In the genomic region with DNA sequence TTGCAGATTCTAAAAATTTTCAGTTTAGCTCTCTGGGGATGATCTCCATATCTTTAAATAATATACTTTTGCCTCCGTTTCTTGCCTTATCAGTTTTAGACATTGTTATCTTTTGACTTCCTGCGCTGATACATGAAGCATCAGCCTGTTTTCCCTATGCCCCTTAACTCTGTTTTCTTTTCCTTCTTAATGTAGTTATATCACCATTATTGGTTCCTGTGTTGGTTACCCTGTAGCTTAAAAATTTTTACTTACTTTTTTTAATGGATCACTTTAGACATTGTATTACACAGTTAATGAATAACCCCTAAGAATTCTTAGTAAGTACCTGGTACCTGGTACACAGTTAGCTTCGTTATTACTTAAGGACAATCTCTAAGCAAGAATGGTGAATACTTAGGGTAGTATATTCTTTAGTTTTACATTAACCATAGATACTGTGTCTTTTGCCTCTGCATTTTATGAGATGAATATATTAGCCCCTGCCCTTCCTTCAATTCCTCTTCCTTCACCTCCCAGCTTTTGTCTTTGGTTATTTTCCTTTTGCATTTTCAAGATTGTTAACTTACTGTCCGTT, we compare ENCODE assay signal across 1 cellular context.
TF ChIP-seq lines count a peak whose summit lies in the region.

No MANE protein-coding gene starts in this region.

TF ChIP-seq in HepG2, 621 proteins besides CTCF, POLR2A, EP300 and RAD21:
- TF ChIP-seq, protein P1, sequence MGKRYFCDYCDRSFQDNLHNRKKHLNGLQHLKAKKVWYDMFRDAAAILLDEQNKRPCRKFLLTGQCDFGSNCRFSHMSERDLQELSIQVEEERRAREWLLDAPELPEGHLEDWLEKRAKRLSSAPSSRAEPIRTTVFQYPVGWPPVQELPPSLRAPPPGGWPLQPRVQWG (CRISPR knock-in tag; IDR thresholded peaks at IDR 0.05; ENCODE audit: borderline replicate concordance, low read depth) = no peak
- TF ChIP-seq, protein P2, sequence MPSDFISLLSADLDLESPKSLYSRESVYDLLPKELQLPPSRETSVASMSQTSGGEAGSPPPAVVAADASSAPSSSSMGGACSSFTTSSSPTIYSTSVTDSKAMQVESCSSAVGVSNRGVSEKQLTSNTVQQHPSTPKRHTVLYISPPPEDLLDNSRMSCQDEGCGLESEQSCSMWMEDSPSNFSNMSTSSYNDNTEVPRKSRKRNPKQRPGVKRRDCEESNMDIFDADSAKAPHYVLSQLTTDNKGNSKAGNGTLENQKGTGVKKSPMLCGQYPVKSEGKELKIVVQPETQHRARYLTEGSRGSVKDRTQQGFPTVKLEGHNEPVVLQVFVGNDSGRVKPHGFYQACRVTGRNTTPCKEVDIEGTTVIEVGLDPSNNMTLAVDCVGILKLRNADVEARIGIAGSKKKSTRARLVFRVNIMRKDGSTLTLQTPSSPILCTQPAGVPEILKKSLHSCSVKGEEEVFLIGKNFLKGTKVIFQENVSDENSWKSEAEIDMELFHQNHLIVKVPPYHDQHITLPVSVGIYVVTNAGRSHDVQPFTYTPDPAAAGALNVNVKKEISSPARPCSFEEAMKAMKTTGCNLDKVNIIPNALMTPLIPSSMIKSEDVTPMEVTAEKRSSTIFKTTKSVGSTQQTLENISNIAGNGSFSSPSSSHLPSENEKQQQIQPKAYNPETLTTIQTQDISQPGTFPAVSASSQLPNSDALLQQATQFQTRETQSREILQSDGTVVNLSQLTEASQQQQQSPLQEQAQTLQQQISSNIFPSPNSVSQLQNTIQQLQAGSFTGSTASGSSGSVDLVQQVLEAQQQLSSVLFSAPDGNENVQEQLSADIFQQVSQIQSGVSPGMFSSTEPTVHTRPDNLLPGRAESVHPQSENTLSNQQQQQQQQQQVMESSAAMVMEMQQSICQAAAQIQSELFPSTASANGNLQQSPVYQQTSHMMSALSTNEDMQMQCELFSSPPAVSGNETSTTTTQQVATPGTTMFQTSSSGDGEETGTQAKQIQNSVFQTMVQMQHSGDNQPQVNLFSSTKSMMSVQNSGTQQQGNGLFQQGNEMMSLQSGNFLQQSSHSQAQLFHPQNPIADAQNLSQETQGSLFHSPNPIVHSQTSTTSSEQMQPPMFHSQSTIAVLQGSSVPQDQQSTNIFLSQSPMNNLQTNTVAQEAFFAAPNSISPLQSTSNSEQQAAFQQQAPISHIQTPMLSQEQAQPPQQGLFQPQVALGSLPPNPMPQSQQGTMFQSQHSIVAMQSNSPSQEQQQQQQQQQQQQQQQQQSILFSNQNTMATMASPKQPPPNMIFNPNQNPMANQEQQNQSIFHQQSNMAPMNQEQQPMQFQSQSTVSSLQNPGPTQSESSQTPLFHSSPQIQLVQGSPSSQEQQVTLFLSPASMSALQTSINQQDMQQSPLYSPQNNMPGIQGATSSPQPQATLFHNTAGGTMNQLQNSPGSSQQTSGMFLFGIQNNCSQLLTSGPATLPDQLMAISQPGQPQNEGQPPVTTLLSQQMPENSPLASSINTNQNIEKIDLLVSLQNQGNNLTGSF (CRISPR knock-in tag; IDR thresholded peaks at IDR 0.05) = no peak
- TF ChIP-seq SP2 (CRISPR knock-in tag; IDR thresholded peaks at IDR 0.05) (no peak), POLR2G (IDR thresholded peaks at IDR 0.05; ENCODE audit: low read depth, low read length) (no peak), KDM5A (IDR thresholded peaks at IDR 0.05; ENCODE audit: borderline replicate concordance, low read length) (no peak), ZNF124 (CRISPR knock-in tag; IDR thresholded peaks at IDR 0.05) (no peak), NCOA1 (CRISPR knock-in tag; IDR thresholded peaks at IDR 0.05) (no peak), NFYB (CRISPR knock-in tag; IDR thresholded peaks at IDR 0.05) (no peak), ZNF3 (CRISPR knock-in tag; IDR thresholded peaks at IDR 0.05) (no peak), BRCA1 (CRISPR knock-in tag; IDR thresholded peaks at IDR 0.05) (no peak), NONO (IDR thresholded peaks at IDR 0.05) (no peak), NONO (CRISPR knock-in tag; conservative IDR thresholded peaks at IDR 0.05) (no peak)
- TF ChIP-seq, protein P3, sequence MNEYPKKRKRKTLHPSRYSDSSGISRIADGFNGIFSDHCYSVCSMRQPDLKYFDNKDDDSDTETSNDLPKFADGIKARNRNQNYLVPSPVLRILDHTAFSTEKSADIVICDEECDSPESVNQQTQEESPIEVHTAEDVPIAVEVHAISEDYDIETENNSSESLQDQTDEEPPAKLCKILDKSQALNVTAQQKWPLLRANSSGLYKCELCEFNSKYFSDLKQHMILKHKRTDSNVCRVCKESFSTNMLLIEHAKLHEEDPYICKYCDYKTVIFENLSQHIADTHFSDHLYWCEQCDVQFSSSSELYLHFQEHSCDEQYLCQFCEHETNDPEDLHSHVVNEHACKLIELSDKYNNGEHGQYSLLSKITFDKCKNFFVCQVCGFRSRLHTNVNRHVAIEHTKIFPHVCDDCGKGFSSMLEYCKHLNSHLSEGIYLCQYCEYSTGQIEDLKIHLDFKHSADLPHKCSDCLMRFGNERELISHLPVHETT (CRISPR knock-in tag; conservative IDR thresholded peaks at IDR 0.05) = no peak
- TF ChIP-seq, protein P4, sequence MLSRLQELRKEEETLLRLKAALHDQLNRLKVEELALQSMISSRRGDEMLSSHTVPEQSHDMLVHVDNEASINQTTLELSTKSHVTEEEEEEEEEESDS (CRISPR knock-in tag; IDR thresholded peaks at IDR 0.05; ENCODE audit: borderline replicate concordance) = no peak
